18 cellular contexts compared by ENCODE assay signal in the genomic region with DNA sequence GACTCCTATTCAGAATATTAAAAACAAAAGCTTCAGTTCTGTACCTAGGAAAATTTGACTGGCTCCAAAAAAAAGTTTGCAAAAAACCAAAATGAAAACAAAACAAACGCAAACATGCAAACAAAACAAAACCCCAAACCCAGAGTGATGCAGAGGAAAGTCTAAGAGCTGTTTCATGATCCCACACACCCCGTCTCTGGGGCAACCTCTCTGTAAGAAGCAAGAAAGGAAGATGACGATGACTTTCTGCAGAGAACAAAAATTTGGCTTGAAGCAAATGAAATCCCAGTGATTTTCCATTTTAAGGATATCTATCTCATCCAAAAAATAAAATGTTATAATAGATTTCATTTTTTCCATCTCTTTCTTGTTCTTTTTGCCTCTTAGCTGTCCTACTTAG.
A peak's percentile ranks its signal among the peaks of the same experiment; 100 is the strongest.
DNase-seq lines count a peak whose midpoint lies in the region; ATAC-seq and TF ChIP-seq lines count a peak whose summit lies in the region.
"Had no signal": no experiment of that assay in that cellular context is flagged by ENCODE, and none has a peak within 500 bp of the region (broad histone marks: within the 10 kb centered on the region; RNA-seq: fewer than 3 reads in every experiment).

No MANE protein-coding gene starts in this region.

- no peak for TF ChIP-seq CTCF in activated CD8-positive, alpha-beta T cell treated with anti-CD3 and anti-CD28 coated beads for 36 hours (IDR thresholded peaks at IDR 0.05)
- no peak for TF ChIP-seq CTCF in psoas muscle (IDR thresholded peaks at IDR 0.05)
- TF ChIP-seq CTCF in suprapubic skin (IDR thresholded peaks at IDR 0.05) = no peak
- no peak for TF ChIP-seq CTCF in lower lobe of right lung (IDR thresholded peaks at IDR 0.05)

- H3K36me3 Mint-ChIP-seq in activated CD8-positive, alpha-beta T cell treated with anti-CD3 and anti-CD28 coated beads, Interleukin-2, amount 10 ng/mL, durations not matched to agents 7 days and 5 days (ENCODE audit: low read depth) = peaks cover 33% of the 10 kb centered on the region
- H3K36me3 Mint-ChIP-seq in activated CD8-positive, alpha-beta T cell treated with anti-CD3 and anti-CD28 coated beads for 36 hours (ENCODE audit: low read depth) = no peaks in the 10 kb centered on the region
- peaks cover 7% of the 10 kb centered on the region for H3K36me3 Mint-ChIP-seq in activated T-helper 1 cell treated with anti-CD3 and anti-CD28 coated beads, Interleukin-12 subunit alpha, Interleukin-12 subunit beta, Interleukin-2, Interleukin-4 antibody, amounts not matched to agents 30 ng/mL and 10 ng/mL and 1 ng/mL, durations not matched to agents 14 hours and 24 hours and 36 hours (ENCODE audit: low read depth)
- H3K36me3 Mint-ChIP-seq in naive thymus-derived CD4-positive, alpha-beta T cell = peaks cover 5 to 15% (median 10%) of the 10 kb centered on the region in 5 donors

- TF ChIP-seq POLR2A in suprapubic skin (IDR thresholded peaks at IDR 0.05) = no peak

- POLR2A ChIA-PET in activated CD8-positive, alpha-beta T cell treated with anti-CD3 and anti-CD28 coated beads, Interleukin-2, amount 10 ng/mL, durations not matched to agents 7 days and 5 days (lab: Charles Lee) = no interaction called here
- POLR2A ChIA-PET in activated CD8-positive, alpha-beta T cell treated with anti-CD3 and anti-CD28 coated beads for 36 hours (lab: Charles Lee) = interaction anchor here (1.0 kb wide), 1 partner anchor 13 kb away, joined by 3 read pairs; no protein-coding TSS in a partner anchor
- POLR2A ChIA-PET in naive thymus-derived CD4-positive, alpha-beta T cell (lab: Charles Lee) = no interaction called here

- no peak for TF ChIP-seq EP300 in suprapubic skin (IDR thresholded peaks at IDR 0.05)

- H3K27me3 ChIP-seq in psoas muscle (ENCODE audit: insufficient read depth in 3 of 3, low read length in 2 of 3) = no peaks in the 10 kb centered on the region
- no peaks in the 10 kb centered on the region for H3K27me3 ChIP-seq in suprapubic skin
- H3K27me3 ChIP-seq in lower lobe of right lung (ENCODE audit: low read depth) = no peaks in the 10 kb centered on the region
- H3K27me3 ChIP-seq in naive thymus-derived CD4-positive, alpha-beta T cell (ENCODE audit: control insufficient read depth in 2 of 2, insufficient read depth in 2 of 2, low read length in 2 of 2) = no peaks in the 10 kb centered on the region

- intact Hi-C loops in activated CD8-positive, alpha-beta T cell treated with anti-CD3 and anti-CD28 coated beads for 36 hours (cut with micrococcal nuclease) = no loop called here
- intact Hi-C loops in activated T-helper 1 cell treated with anti-CD3 and anti-CD28 coated beads, Interleukin-12 subunit alpha, Interleukin-12 subunit beta, Interleukin-2, Interleukin-4 antibody, amounts not matched to agents 30 ng/mL and 10 ng/mL and 1 ng/mL, durations not matched to agents 14 hours and 24 hours and 36 hours (cut with micrococcal nuclease) = loop anchor here (1.0 kb wide), 1 partner anchor 16 kb away; no protein-coding TSS in a partner anchor
- intact Hi-C loops in psoas muscle (cut with DNase I) (loop anchor here in 1 of 2 donors (5.0 kb wide), 1 partner anchor 178 kb away; no protein-coding TSS in a partner anchor), lower lobe of right lung (cut with DNase I) (no loop called here)
- intact Hi-C loops in naive thymus-derived CD4-positive, alpha-beta T cell (cut with micrococcal nuclease) = no loop called here

- H3K36me3 ChIP-seq in psoas muscle (ENCODE audit: insufficient read depth in 1 of 2, low read depth in 1 of 2) = no peaks in the 10 kb centered on the region
- H3K36me3 ChIP-seq in suprapubic skin = no peaks in the 10 kb centered on the region
- no peaks in the 10 kb centered on the region for H3K36me3 ChIP-seq in lower lobe of right lung
- H3K36me3 ChIP-seq in naive thymus-derived CD4-positive, alpha-beta T cell (ENCODE audit: control insufficient read depth in 2 of 3, insufficient read depth in 3 of 3, low read length in 3 of 3) = no peaks in the 10 kb centered on the region

- H3K4me1 Mint-ChIP-seq in activated CD8-positive, alpha-beta T cell treated with anti-CD3 and anti-CD28 coated beads, Interleukin-2, amount 10 ng/mL, durations not matched to agents 7 days and 5 days (ENCODE audit: low read depth) = peaks cover 10% of the 10 kb centered on the region
- peaks cover 3% of the 10 kb centered on the region for H3K4me1 Mint-ChIP-seq in activated CD8-positive, alpha-beta T cell treated with anti-CD3 and anti-CD28 coated beads for 36 hours (ENCODE audit: low read depth)
- H3K4me1 Mint-ChIP-seq in activated T-helper 1 cell treated with anti-CD3 and anti-CD28 coated beads, Interleukin-12 subunit alpha, Interleukin-12 subunit beta, Interleukin-2, Interleukin-4 antibody, amounts not matched to agents 30 ng/mL and 10 ng/mL and 1 ng/mL, durations not matched to agents 14 hours and 24 hours and 36 hours (ENCODE audit: low read depth) = peaks cover 13% of the 10 kb centered on the region
- peaks cover 10 to 39% (median 23%) of the 10 kb centered on the region in 7 donors for H3K4me1 Mint-ChIP-seq in naive thymus-derived CD4-positive, alpha-beta T cell

- 43 to 66% (median 49%) methylated on average over 3 of the region's 3 CpGs for WGBS in psoas muscle, 3 donors
- 64% methylated on average over 3 of the region's 3 CpGs for WGBS in suprapubic skin

- no peak for ATAC-seq in activated CD8-positive, alpha-beta T cell treated with anti-CD3 and anti-CD28 coated beads, Interleukin-2, amount 10 ng/mL, durations not matched to agents 7 days and 5 days
- ATAC-seq in activated CD8-positive, alpha-beta T cell treated with anti-CD3 and anti-CD28 coated beads for 36 hours = no peak
- ATAC-seq in psoas muscle (peak in 2 of 4 donors; percentile 40 to 42), lower lobe of right lung (no peak)
- no peak for ATAC-seq in naive thymus-derived CD4-positive, alpha-beta T cell
- ATAC-seq: GM12878, GM23338 had no signal

- H3K27ac ChIP-seq in psoas muscle = peak overlapping the region; percentile 48
- H3K27ac ChIP-seq in suprapubic skin = peak overlapping the region; percentile 23
- H3K27ac ChIP-seq in lower lobe of right lung = no peak overlapping the region
- H3K27ac ChIP-seq in naive thymus-derived CD4-positive, alpha-beta T cell (ENCODE audit: low read depth, low read length) = no peak overlapping the region
- H3K27ac ChIP-seq: HL-60 had no signal

- H3K4me3 ChIP-seq in psoas muscle = no peak overlapping the region
- H3K4me3 ChIP-seq in suprapubic skin = no peak overlapping the region
- H3K4me3 ChIP-seq in lower lobe of right lung = no peak overlapping the region
- H3K4me3 ChIP-seq in naive thymus-derived CD4-positive, alpha-beta T cell (ENCODE audit: low read length) = no peak overlapping the region
- H3K4me3 ChIP-seq: GM12878, GM23338 had no signal

- H3K9me3 ChIP-seq in psoas muscle (no peaks in the 10 kb centered on the region), suprapubic skin (no peaks in the 10 kb centered on the region), lower lobe of right lung (no peaks in the 10 kb centered on the region)
- H3K9me3 ChIP-seq in naive thymus-derived CD4-positive, alpha-beta T cell (ENCODE audit: control insufficient read depth in 2 of 3, low read length in 3 of 3) = no peaks in the 10 kb centered on the region

- CTCF ChIA-PET in activated CD8-positive, alpha-beta T cell treated with anti-CD3 and anti-CD28 coated beads, Interleukin-2, amount 10 ng/mL, durations not matched to agents 7 days and 5 days (lab: Charles Lee) = no interaction called here
- CTCF ChIA-PET in activated CD8-positive, alpha-beta T cell treated with anti-CD3 and anti-CD28 coated beads for 36 hours (lab: Charles Lee) = interaction anchor here (0.9 kb wide), 1 partner anchor 267 kb away, joined by 3 read pairs; no protein-coding TSS in a partner anchor
- CTCF ChIA-PET in naive thymus-derived CD4-positive, alpha-beta T cell (lab: Charles Lee) = interaction anchor here (0.8 kb wide), 1 partner anchor 11 kb away, joined by 3 read pairs; no protein-coding TSS in a partner anchor

- no peaks in the 10 kb centered on the region for H3K9me3 Mint-ChIP-seq in activated CD8-positive, alpha-beta T cell treated with anti-CD3 and anti-CD28 coated beads, Interleukin-2, amount 10 ng/mL, durations not matched to agents 7 days and 5 days (ENCODE audit: insufficient read depth)
- H3K9me3 Mint-ChIP-seq in activated CD8-positive, alpha-beta T cell treated with anti-CD3 and anti-CD28 coated beads for 36 hours = peaks cover 4% of the 10 kb centered on the region
- H3K9me3 Mint-ChIP-seq in activated T-helper 1 cell treated with anti-CD3 and anti-CD28 coated beads, Interleukin-12 subunit alpha, Interleukin-12 subunit beta, Interleukin-2, Interleukin-4 antibody, amounts not matched to agents 30 ng/mL and 10 ng/mL and 1 ng/mL, durations not matched to agents 14 hours and 24 hours and 36 hours = no peaks in the 10 kb centered on the region
- H3K9me3 Mint-ChIP-seq in naive thymus-derived CD4-positive, alpha-beta T cell = peaks cover 0 to 4% (median 0%) of the 10 kb centered on the region in 11 donors
- H3K9me3 Mint-ChIP-seq: CD4-positive, alpha-beta T cell; GM23338 had no signal

- DNase-seq in activated CD8-positive, alpha-beta T cell treated with anti-CD3 and anti-CD28 coated beads, Interleukin-2, amount 10 ng/mL, durations not matched to agents 7 days and 5 days = no peak
- DNase-seq in activated CD8-positive, alpha-beta T cell treated with anti-CD3 and anti-CD28 coated beads for 36 hours = no peak
- DNase-seq in activated T-helper 1 cell treated with anti-CD3 and anti-CD28 coated beads, Interleukin-12 subunit alpha, Interleukin-12 subunit beta, Interleukin-2, Interleukin-4 antibody, amounts not matched to agents 30 ng/mL and 10 ng/mL and 1 ng/mL, durations not matched to agents 14 hours and 24 hours and 36 hours (ENCODE audit: low spot score) = no peak
- DNase-seq in psoas muscle = no peak
- DNase-seq in suprapubic skin (ENCODE audit: low spot score in 2 of 2) = no peak
- no peak for DNase-seq in iPS-NIHi11 (ENCODE audit: low spot score)
- DNase-seq in lower lobe of right lung = no peak
- no peak for DNase-seq in naive thymus-derived CD4-positive, alpha-beta T cell
- DNase-seq: ACHN; C1 segment of cervical spinal cord; Calu3; CD4-positive, alpha-beta T cell; DMS79; H7 had no signal

- peak overlapping the region; percentile 39 for H3K27ac Mint-ChIP-seq in activated CD8-positive, alpha-beta T cell treated with anti-CD3 and anti-CD28 coated beads, Interleukin-2, amount 10 ng/mL, durations not matched to agents 7 days and 5 days
- no peak overlapping the region for H3K27ac Mint-ChIP-seq in activated CD8-positive, alpha-beta T cell treated with anti-CD3 and anti-CD28 coated beads for 36 hours
- peak overlapping the region; percentile 77 for H3K27ac Mint-ChIP-seq in activated T-helper 1 cell treated with anti-CD3 and anti-CD28 coated beads, Interleukin-12 subunit alpha, Interleukin-12 subunit beta, Interleukin-2, Interleukin-4 antibody, amounts not matched to agents 30 ng/mL and 10 ng/mL and 1 ng/mL, durations not matched to agents 14 hours and 24 hours and 36 hours
- peak overlapping the region in 1 of 9 donors; percentile 46 for H3K27ac Mint-ChIP-seq in naive thymus-derived CD4-positive, alpha-beta T cell
- H3K27ac Mint-ChIP-seq: B cell; CD4-positive, alpha-beta T cell; GM23338 had no signal

- no peak overlapping the region for H3K4me3 Mint-ChIP-seq in activated CD8-positive, alpha-beta T cell treated with anti-CD3 and anti-CD28 coated beads, Interleukin-2, amount 10 ng/mL, durations not matched to agents 7 days and 5 days
- H3K4me3 Mint-ChIP-seq in activated CD8-positive, alpha-beta T cell treated with anti-CD3 and anti-CD28 coated beads for 36 hours = no peak overlapping the region
- peak overlapping the region; percentile 49 for H3K4me3 Mint-ChIP-seq in activated T-helper 1 cell treated with anti-CD3 and anti-CD28 coated beads, Interleukin-12 subunit alpha, Interleukin-12 subunit beta, Interleukin-2, Interleukin-4 antibody, amounts not matched to agents 30 ng/mL and 10 ng/mL and 1 ng/mL, durations not matched to agents 14 hours and 24 hours and 36 hours
- H3K4me3 Mint-ChIP-seq in naive thymus-derived CD4-positive, alpha-beta T cell = no peak overlapping the region
- H3K4me3 Mint-ChIP-seq: B cell; CD4-positive, alpha-beta T cell; GM23338 had no signal

- no peaks in the 10 kb centered on the region for H3K27me3 Mint-ChIP-seq in activated CD8-positive, alpha-beta T cell treated with anti-CD3 and anti-CD28 coated beads, Interleukin-2, amount 10 ng/mL, durations not matched to agents 7 days and 5 days (ENCODE audit: low read depth)
- no peaks in the 10 kb centered on the region for H3K27me3 Mint-ChIP-seq in activated CD8-positive, alpha-beta T cell treated with anti-CD3 and anti-CD28 coated beads for 36 hours
- H3K27me3 Mint-ChIP-seq in activated T-helper 1 cell treated with anti-CD3 and anti-CD28 coated beads, Interleukin-12 subunit alpha, Interleukin-12 subunit beta, Interleukin-2, Interleukin-4 antibody, amounts not matched to agents 30 ng/mL and 10 ng/mL and 1 ng/mL, durations not matched to agents 14 hours and 24 hours and 36 hours (ENCODE audit: insufficient read depth) = no peaks in the 10 kb centered on the region
- no peaks in the 10 kb centered on the region for H3K27me3 Mint-ChIP-seq in naive thymus-derived CD4-positive, alpha-beta T cell
- H3K27me3 Mint-ChIP-seq: B cell; CD4-positive, alpha-beta T cell had no signal

- H3K4me1 ChIP-seq in psoas muscle (peaks cover 23% of the 10 kb centered on the region), suprapubic skin (no peaks in the 10 kb centered on the region), lower lobe of right lung (no peaks in the 10 kb centered on the region)
- no peaks in the 10 kb centered on the region for H3K4me1 ChIP-seq in naive thymus-derived CD4-positive, alpha-beta T cell (ENCODE audit: control insufficient read depth in 2 of 2, insufficient read depth in 2 of 2, low read length in 2 of 2)

Comparison
In these comparisons a context has a peak if more than half of its experiments do, and no peak if none do; other contexts are left out.
1. H3K27ac ChIP-seq: peak in psoas muscle (single experiment) and suprapubic skin (single experiment); none in lower lobe of right lung (single experiment) and naive thymus-derived CD4-positive, alpha-beta T cell (single experiment).